In the genomic region with DNA sequence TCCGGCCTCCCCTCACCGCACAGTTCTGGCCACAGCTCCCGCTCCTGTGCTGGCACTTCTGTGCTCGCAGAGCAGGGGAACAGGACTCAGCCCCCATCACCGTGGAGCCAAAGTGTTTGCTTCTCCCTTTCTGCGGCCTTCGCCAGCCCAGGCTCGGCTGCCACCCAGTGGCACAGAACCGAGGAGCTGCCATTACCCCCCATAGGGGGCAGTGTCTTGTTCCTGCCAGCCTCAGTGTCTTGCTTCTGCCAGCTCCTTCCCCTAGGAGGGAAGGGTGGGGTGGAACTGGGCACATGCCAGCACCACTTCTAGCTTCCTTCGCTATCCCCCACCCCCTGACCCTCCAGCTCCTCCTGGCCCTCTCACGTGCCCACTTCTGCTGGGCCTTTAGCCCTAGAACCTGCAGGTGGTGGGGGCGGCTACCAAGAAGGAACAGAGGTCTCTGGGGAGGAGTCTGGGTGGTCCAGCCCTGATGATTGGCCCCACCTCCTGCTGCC, we compare ENCODE assay signal across 8 cellular contexts. TPM values are rescaled to one million over a fixed set of nuclear protein-coding genes. Genes with fewer than 3 reads are reported as not detected.
A peak's percentile ranks its signal among the peaks of the same experiment; 100 is the strongest.
DNase-seq lines count a peak whose midpoint lies in the region; ATAC-seq and TF ChIP-seq lines count a peak whose summit lies in the region.

No MANE protein-coding gene starts in this region.

- peaks cover 10% of the 10 kb centered on the region for H4K20me1 ChIP-seq in SK-N-SH (ENCODE audit: insufficient read depth)
- H4K20me1 ChIP-seq in neural progenitor cell (ENCODE audit: low read depth): peaks cover 43% of the 10 kb centered on the region

- in situ Hi-C loops in GM13977 (cut with MboI; ENCODE audit: low pct_unique_long_range_greater_than_20kb, low sequenced_read_pairs, unreplicated experiment): no loop called here

- 0 out of 2 replicates have a peak, but pooled peaks have one; percentile 20 for TF ChIP-seq RAD21 in SK-N-SH (IDR thresholded peaks at IDR 0.05; ENCODE audit: low read length)

- 78% methylated on average over 9 of the region's 12 CpGs for WGBS in SK-N-SH (ENCODE audit: low lambda C conversion rate)

- H3K4me1 ChIP-seq in SK-N-SH (ENCODE audit: control insufficient read depth in 1 of 2, insufficient read depth in 2 of 2, low read depth in 1 of 2, low read length in 1 of 2): peaks cover 3 to 13% of the 10 kb centered on the region in 2 experiments; a peak in 3 of 4 replicates
- peaks cover 8% of the 10 kb centered on the region for H3K4me1 ChIP-seq in neural progenitor cell

- no peak overlapping the region for H3K4me3 Mint-ChIP-seq in neural progenitor cell

- H3K27me3 ChIP-seq in SK-N-SH (ENCODE audit: insufficient read depth) (no peaks in the 10 kb centered on the region), neural progenitor cell (no peaks in the 10 kb centered on the region)

- H2AFZ ChIP-seq in SK-N-SH (ENCODE audit: low read depth) (no peak overlapping the region), neural progenitor cell (replicated peaks) (no peak overlapping the region)

- peak; percentile 44 for TF ChIP-seq CTCF in GM13977 (IDR thresholded peaks at IDR 0.05; ENCODE audit: extremely low read depth, insufficient read depth, missing control alignments)
- peak; percentile 60 for TF ChIP-seq CTCF in SK-N-SH (IDR thresholded peaks at IDR 0.05)
- peak; percentile 53 for TF ChIP-seq CTCF in neural progenitor cell (IDR thresholded peaks at IDR 0.05)

- POLR2A ChIA-PET in SK-N-SH (lab: Yijun Ruan, JAX): interaction anchor here (0.9 to 1.7 kb wide), 7 partner anchors 8 to 50 kb away, joined by 3 to 8 read pairs (median 4); a partner anchor contains a TSS

- H3K4me1 Mint-ChIP-seq in neural progenitor cell: peaks cover 7% of the 10 kb centered on the region

- H3K9ac ChIP-seq in SK-N-SH: no peak overlapping the region
- no peak overlapping the region for H3K9ac ChIP-seq in neural progenitor cell

- peaks cover 16% of the 10 kb centered on the region for H3K36me3 Mint-ChIP-seq in neural progenitor cell

- no peak overlapping the region for H3K27ac Mint-ChIP-seq in neural progenitor cell

- peaks cover 34 to 85% of the 10 kb centered on the region in 2 experiments for H3K36me3 ChIP-seq in SK-N-SH (replicated peaks in 1 of 2; ENCODE audit: control insufficient read depth in 1 of 2, insufficient read depth in 2 of 2, low read length in 1 of 2)
- no peaks in the 10 kb centered on the region for H3K36me3 ChIP-seq in neural progenitor cell

- peaks cover 8% of the 10 kb centered on the region for H3K27me3 Mint-ChIP-seq in neural progenitor cell (ENCODE audit: insufficient read depth, low read depth)

- DNase-seq in AG20443 (ENCODE audit: low spot score) (peak; percentile 76), GM13977 (ENCODE audit: low spot score) (peak; percentile 69), SK-N-SH (peak; percentile 81), fibroblast of gingiva (ENCODE audit: low read depth) (peak; percentile 60), neural progenitor cell (ENCODE audit: low spot score) (peak; percentile 53)

- TF ChIP-seq EP300 in SK-N-SH (IDR thresholded peaks at IDR 0.05; ENCODE audit: borderline replicate concordance in 1 of 2, low read depth in 1 of 2, low read length in 1 of 2): no peak

- H3F3A ChIP-seq in SK-N-SH (replicated peaks; ENCODE audit: insufficient read depth): peaks cover 31% of the 10 kb centered on the region
- H3F3A ChIP-seq in neural progenitor cell (ENCODE audit: low read depth): peaks cover 24% of the 10 kb centered on the region

- no peaks in the 10 kb centered on the region for H3K9me2 ChIP-seq in SK-N-SH

- H3K27ac ChIP-seq in SK-N-SH (ENCODE audit: low read depth in 2 of 2, low read length in 1 of 2) (no peak overlapping the region; a peak in 1 of 4 replicates), neural progenitor cell (no peak overlapping the region)

- no peak overlapping the region for H3K4me2 ChIP-seq in SK-N-SH
- no peak overlapping the region for H3K4me2 ChIP-seq in neural progenitor cell

- H3K79me2 ChIP-seq in SK-N-SH (ENCODE audit: insufficient read depth) (peaks cover 34% of the 10 kb centered on the region), neural progenitor cell (ENCODE audit: low read depth) (peaks cover 10% of the 10 kb centered on the region)

- no peak overlapping the region for H3K4me3 ChIP-seq in SK-N-SH (ENCODE audit: low read depth in 2 of 2, low read length in 1 of 2)
- H3K4me3 ChIP-seq in neural progenitor cell: no peak overlapping the region

- no peaks in the 10 kb centered on the region for H3K9me3 Mint-ChIP-seq in neural progenitor cell

- H3K9me3 ChIP-seq in SK-N-SH (no peaks in the 10 kb centered on the region), neural progenitor cell (ENCODE audit: low read depth) (no peaks in the 10 kb centered on the region)

- ATAC-seq in HG03095 (IDR thresholded peaks at IDR 0.05; ENCODE audit: unreplicated experiment): no peak
- no peak for ATAC-seq in HG03460 (IDR thresholded peaks at IDR 0.05; ENCODE audit: unreplicated experiment)
- no peak for ATAC-seq in HG02759 (IDR thresholded peaks at IDR 0.05; ENCODE audit: unreplicated experiment)

- CTCF ChIA-PET in SK-N-SH (lab: Yijun Ruan, JAX): interaction anchor here (1.1 to 2.5 kb wide), 15 partner anchors 9 to 244 kb away, joined by 3 to 8 read pairs (median 4); a partner anchor contains a TSS

TF ChIP-seq in SK-N-SH, 30 proteins besides CTCF, POLR2A, EP300 and RAD21:
- TF ChIP-seq POLR2AphosphoS5 (IDR thresholded peaks at IDR 0.05; ENCODE audit: low read depth, low read length) (0 out of 2 replicates have a peak, but pooled peaks have one; percentile 16), TEAD4 (IDR thresholded peaks at IDR 0.05; ENCODE audit: borderline replicate concordance, insufficient read depth) (no peak), TCF12 (IDR thresholded peaks at IDR 0.05) (no peak), ELF1 (IDR thresholded peaks at IDR 0.05) (no peak)

RNA-seq across cellular contexts. Expression of a gene that starts 0.6 kb away (rescaled TPM):
- polyA plus RNA-seq in SK-N-SH (2012; rRNA removed): 2.3 and 3.1 TPM in 2 replicates
- 0.58 and 0.90 TPM in 2 replicates for polyA plus RNA-seq in SK-N-SH (2012; cell fraction: cytosol; rRNA removed)
- polyA plus RNA-seq in SK-N-SH (2012; cell fraction: nucleus; rRNA removed): 20.1 and 23.3 TPM in 2 replicates
- 1.9 TPM in 1 of 2 replicates, not detected in the other for total RNA-seq in neural progenitor cell (ENCODE audit: low replicate concordance)

RNA-seq across cellular contexts. Expression of a gene that starts 6.3 kb away (rescaled TPM):
- polyA plus RNA-seq in SK-N-SH (2012; rRNA removed): 168 and 210 TPM in 2 replicates
- 67.3 and 95.5 TPM in 2 replicates for polyA plus RNA-seq in SK-N-SH (2012; cell fraction: cytosol; rRNA removed)
- 745 and 747 TPM in 2 replicates for polyA plus RNA-seq in SK-N-SH (2012; cell fraction: nucleus; rRNA removed)
- 35.3 and 101 TPM in 2 replicates for total RNA-seq in neural progenitor cell (ENCODE audit: low replicate concordance)

RNA-seq across cellular contexts. Expression of a gene that starts 8.3 kb away (rescaled TPM):
- 0.46 and 0.83 TPM in 2 replicates for polyA plus RNA-seq in SK-N-SH (2012; rRNA removed)
- 0.22 and 0.26 TPM in 2 replicates for polyA plus RNA-seq in SK-N-SH (2012; cell fraction: cytosol; rRNA removed)
- 1.8 and 3.1 TPM in 2 replicates for polyA plus RNA-seq in SK-N-SH (2012; cell fraction: nucleus; rRNA removed)
- total RNA-seq in neural progenitor cell (ENCODE audit: low replicate concordance): not detected in 2 replicates

RNA-seq across cellular contexts. Expression of a gene that starts 14.5 kb away (rescaled TPM):
- 68.5 and 83.5 TPM in 2 replicates for polyA plus RNA-seq in SK-N-SH (2012; rRNA removed)
- polyA plus RNA-seq in SK-N-SH (2012; cell fraction: cytosol; rRNA removed): 9.5 and 20.4 TPM in 2 replicates
- 409 and 450 TPM in 2 replicates for polyA plus RNA-seq in SK-N-SH (2012; cell fraction: nucleus; rRNA removed)
- 15.7 and 50.9 TPM in 2 replicates for total RNA-seq in neural progenitor cell (ENCODE audit: low replicate concordance)

RNA-seq across cellular contexts. Expression of a gene that starts 27.9 kb away (rescaled TPM):
- 34.1 and 38.7 TPM in 2 replicates for polyA plus RNA-seq in SK-N-SH (2012; rRNA removed)
- polyA plus RNA-seq in SK-N-SH (2012; cell fraction: cytosol; rRNA removed): 16.9 and 22.0 TPM in 2 replicates
- polyA plus RNA-seq in SK-N-SH (2012; cell fraction: nucleus; rRNA removed): 131 and 167 TPM in 2 replicates
- 0.37 and 5.5 TPM in 2 replicates for total RNA-seq in neural progenitor cell (ENCODE audit: low replicate concordance)
